In the genomic region with DNA sequence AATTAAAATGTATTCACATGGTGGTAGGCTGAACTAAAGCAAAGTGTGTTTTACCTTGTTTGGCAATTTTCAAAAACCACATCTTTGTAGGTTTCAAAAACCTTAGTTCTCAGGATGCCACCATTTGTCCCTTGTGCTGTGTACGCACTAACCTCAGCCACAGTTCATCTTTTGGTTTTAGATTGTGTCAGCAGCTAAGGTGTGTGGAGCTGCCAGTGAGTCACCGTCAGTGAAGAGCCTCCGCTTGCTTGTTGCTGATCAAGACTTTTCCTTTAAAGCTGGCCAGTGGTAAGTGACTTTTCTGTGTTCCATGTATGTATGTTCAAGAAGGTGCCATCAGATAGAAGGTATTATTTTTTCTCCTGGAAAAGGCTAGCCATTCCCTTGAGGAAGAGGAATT, we compare ENCODE assay signal across 8 cellular contexts. TPM values are rescaled to one million over a fixed set of nuclear protein-coding genes. Genes with fewer than 3 reads are reported as not detected.
DNase-seq lines count a peak whose midpoint lies in the region; ATAC-seq lines count a peak whose summit lies in the region.

No MANE protein-coding gene starts in this region.

- no peaks in the 10 kb centered on the region for H3K27me3 Mint-ChIP-seq in activated naive CD8-positive, alpha-beta T cell

- H3K27ac Mint-ChIP-seq in activated naive CD8-positive, alpha-beta T cell = peak overlapping the region; percentile 97

- H3K36me3 Mint-ChIP-seq in activated naive CD8-positive, alpha-beta T cell = peaks cover 28% of the 10 kb centered on the region

- H3K4me3 ChIP-seq in Jurkat, Clone E6-1 (ENCODE audit: low read length) = no peak overlapping the region

- ATAC-seq in GM19452 (IDR thresholded peaks at IDR 0.05; ENCODE audit: unreplicated experiment) = peak; percentile 84

- peak overlapping the region; percentile 93 for H3K4me3 Mint-ChIP-seq in activated naive CD8-positive, alpha-beta T cell

- H3K9me3 Mint-ChIP-seq in activated naive CD8-positive, alpha-beta T cell (ENCODE audit: low read depth) = no peaks in the 10 kb centered on the region

- peak; percentile 76 for DNase-seq in Jurkat, Clone E6-1 (ENCODE audit: low read depth, low spot score)
- DNase-seq in stimulated activated CD8-positive, alpha-beta memory T cell treated with anti-CD3 and anti-CD28 coated beads, Interleukin-15, amount 100 ng/mL, for 1 hour (ENCODE audit: low read depth) = peak; percentile 45
- no peak for DNase-seq in RKO (ENCODE audit: low spot score)
- no peak for DNase-seq in hepatic stellate cell (ENCODE audit: low spot score)
- DNase-seq in middle frontal gyrus (ENCODE audit: extremely low spot score, low spot score) = no peak
- DNase-seq in NCI-H774 (lab: John Stamatoyannopoulos, UW) = no peak

- H3K4me1 Mint-ChIP-seq in activated naive CD8-positive, alpha-beta T cell (ENCODE audit: low read depth) = peaks cover 78% of the 10 kb centered on the region

RNA-seq across cellular contexts. Expression of gene OXNAD1, which starts 21.1 kb away (rescaled TPM):
- polyA plus RNA-seq in Jurkat, Clone E6-1 (2012; ENCODE audit: insufficient read depth, insufficient read length) = 15.0 TPM

RNA-seq across cellular contexts. Expression of gene DPH3, which starts 21.4 kb away (rescaled TPM):
- polyA plus RNA-seq in Jurkat, Clone E6-1 (2012; ENCODE audit: insufficient read depth, insufficient read length) = 24.7 TPM

Comparison
In these comparisons a context has a peak if more than half of its experiments do, and no peak if none do; other contexts are left out.
1. DNase-seq: peak in Jurkat, Clone E6-1 (single experiment) and stimulated activated CD8-positive, alpha-beta memory T cell treated with anti-CD3 and anti-CD28 coated beads, Interleukin-15, amount 100 ng/mL, for 1 hour (single experiment); none in RKO (single experiment), hepatic stellate cell (single experiment), middle frontal gyrus (single experiment) and NCI-H774 (single experiment).